8 cellular contexts compared by ENCODE assay signal in genomic region chr2:232440220-232441018, GRCh38.
DNase-seq lines count a peak whose midpoint lies in the region; ATAC-seq lines count a peak whose summit lies in the region.

No MANE protein-coding gene starts in this region.

- peak; percentile 77 for ATAC-seq in HG03432 (IDR thresholded peaks at IDR 0.05; ENCODE audit: unreplicated experiment)

- peak; percentile 78 for DNase-seq in Ammon's horn (ENCODE audit: low spot score)
- DNase-seq in GM19238 (ENCODE audit: insufficient read length, low spot score): peak; percentile 83
- DNase-seq in NCI-H526 treated with DMSO at 0.1 percent for 48 hours (lab: John Stamatoyannopoulos, UW): peak; percentile 16
- peak; percentile 93 for DNase-seq in activated CD4-positive, alpha-beta T cell treated with anti-CD3 and anti-CD28 coated beads for 48 hours
- DNase-seq in cerebellar cortex (ENCODE audit: low spot score): peak; percentile 75
- peak; percentile 88 for DNase-seq in left kidney (ENCODE audit: low read depth, low spot score)
- DNase-seq in stimulated activated CD4-positive, alpha-beta T cell treated with anti-CD3 and anti-CD28 coated beads, Interleukin-2, amount 100 ng/mL, for 4 hours (ENCODE audit: low read depth): peak; percentile 72

Comparison
In these comparisons a context has a peak if more than half of its experiments do, and no peak if none do; other contexts are left out.
1. Peak in every context shown above with its lines: DNase-seq and ATAC-seq.
2. DNase-seq: peak in every context shown above with its lines; median percentile 93 in activated CD4-positive, alpha-beta T cell treated with anti-CD3 and anti-CD28 coated beads for 48 hours; 88 in left kidney; 83 in GM19238; 78 in Ammon's horn; 75 in cerebellar cortex; 72 in stimulated activated CD4-positive, alpha-beta T cell treated with anti-CD3 and anti-CD28 coated beads, Interleukin-2, amount 100 ng/mL, for 4 hours; 16 in NCI-H526 treated with DMSO at 0.1 percent for 48 hours.